8 cellular contexts compared by ENCODE assay signal in the genomic region with DNA sequence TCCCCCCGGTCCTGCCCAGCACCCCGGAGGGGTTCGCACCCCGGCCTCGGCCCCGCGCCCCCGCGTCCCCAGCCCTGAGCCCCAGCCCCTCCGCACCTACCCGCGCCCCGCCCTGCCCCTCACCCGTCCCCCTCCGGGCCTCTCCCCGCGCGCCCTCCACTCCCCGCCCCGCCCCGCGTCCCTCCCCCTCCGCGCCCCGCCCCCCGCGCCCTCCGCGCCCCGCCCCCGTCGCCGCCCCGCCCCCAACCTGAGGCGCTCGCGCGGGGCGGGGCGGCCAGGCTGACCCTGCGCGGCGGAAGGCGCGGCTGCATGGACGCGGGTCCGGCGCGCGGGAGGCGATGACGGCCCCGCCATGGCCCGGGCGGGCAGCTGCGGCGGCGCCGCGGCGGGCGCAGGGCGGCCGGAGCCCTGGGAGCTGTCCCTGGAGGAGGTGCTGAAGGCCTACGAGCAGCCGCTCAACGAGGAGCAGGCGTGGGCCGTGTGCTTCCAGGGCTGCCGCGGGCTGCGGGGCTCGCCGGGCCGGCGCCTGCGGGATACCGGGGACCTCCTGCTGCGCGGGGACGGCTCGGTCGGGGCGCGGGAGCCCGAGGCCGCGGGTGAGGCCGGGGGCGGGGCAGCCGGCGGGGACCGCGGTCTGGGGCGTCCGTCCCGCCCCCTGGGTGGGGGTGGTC. TPM values are rescaled to one million over a fixed set of nuclear protein-coding genes. Genes with fewer than 3 reads are reported as not detected.
A peak's percentile ranks its signal among the peaks of the same experiment; 100 is the strongest.
DNase-seq lines count a peak whose midpoint lies in the region; ATAC-seq and TF ChIP-seq lines count a peak whose summit lies in the region.

A gene with protein sequence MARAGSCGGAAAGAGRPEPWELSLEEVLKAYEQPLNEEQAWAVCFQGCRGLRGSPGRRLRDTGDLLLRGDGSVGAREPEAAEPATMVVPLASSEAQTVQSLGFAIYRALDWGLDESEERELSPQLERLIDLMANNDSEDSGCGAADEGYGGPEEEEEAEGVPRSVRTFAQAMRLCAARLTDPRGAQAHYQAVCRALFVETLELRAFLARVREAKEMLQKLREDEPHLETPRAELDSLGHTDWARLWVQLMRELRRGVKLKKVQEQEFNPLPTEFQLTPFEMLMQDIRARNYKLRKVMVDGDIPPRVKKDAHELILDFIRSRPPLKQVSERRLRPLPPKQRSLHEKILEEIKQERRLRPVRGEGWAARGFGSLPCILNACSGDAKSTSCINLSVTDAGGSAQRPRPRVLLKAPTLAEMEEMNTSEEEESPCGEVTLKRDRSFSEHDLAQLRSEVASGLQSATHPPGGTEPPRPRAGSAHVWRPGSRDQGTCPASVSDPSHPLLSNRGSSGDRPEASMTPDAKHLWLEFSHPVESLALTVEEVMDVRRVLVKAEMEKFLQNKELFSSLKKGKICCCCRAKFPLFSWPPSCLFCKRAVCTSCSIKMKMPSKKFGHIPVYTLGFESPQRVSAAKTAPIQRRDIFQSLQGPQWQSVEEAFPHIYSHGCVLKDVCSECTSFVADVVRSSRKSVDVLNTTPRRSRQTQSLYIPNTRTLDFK (plus strand): TSS at position 277 of the 671 bp plus-strand sequence. CDS start 76 bp downstream, at position 353.

- H3K27ac ChIP-seq in left ventricle myocardium inferior (replicated peaks) (peak within 1 kb of the TSS; percentile 91), upper lobe of right lung (peak within 1 kb of the TSS; percentile 42)

- H3K4me3 ChIP-seq in left ventricle myocardium inferior (peak within 1 kb of the TSS; percentile 74), upper lobe of right lung (peak within 1 kb of the TSS; percentile 53)

- intact Hi-C loops in left ventricle myocardium inferior (cut with micrococcal nuclease) (no loop called here), posterior vena cava (cut with DNase I) (no loop called here), upper lobe of right lung (cut with DNase I) (no loop called here)

- H3K36me3 ChIP-seq in left ventricle myocardium inferior (no peaks in the 10 kb centered on the region), upper lobe of right lung (no peaks in the 10 kb centered on the region)

- no peaks in the 10 kb centered on the region for H3K36me3 Mint-ChIP-seq in T-cell

- H3K4me3 Mint-ChIP-seq in T-cell = peak within 1 kb of the TSS; percentile 18 to 60 (median 43)

- DNase-seq in DMS53 treated with DMSO at 0.1 percent for 48 hours (lab: John Stamatoyannopoulos, UW; ENCODE audit: unreplicated experiment) = peak; percentile 3
- DNase-seq in HK-2 (ENCODE audit: unreplicated experiment) = peak; percentile 72
- DNase-seq in T-cell = peak; percentile 29 to 78 (median 68)
- DNase-seq in amniotic stem cell (lab: John Stamatoyannopoulos, UW) = peak; percentile 80
- peak; percentile 78 for DNase-seq in left ventricle myocardium inferior
- peak; percentile 91 for DNase-seq in posterior vena cava (ENCODE audit: low spot score)
- peak; percentile 88 for DNase-seq in upper lobe of right lung

- TF ChIP-seq CTCF in left ventricle myocardium inferior (IDR thresholded peaks at IDR 0.05; ENCODE audit: borderline replicate concordance) = no peak
- TF ChIP-seq CTCF in upper lobe of right lung (IDR thresholded peaks at IDR 0.05) = no peak

- no peaks in the 10 kb centered on the region for H3K9me3 ChIP-seq in left ventricle myocardium inferior (replicated peaks)
- no peaks in the 10 kb centered on the region for H3K9me3 ChIP-seq in upper lobe of right lung

- H3K4me1 ChIP-seq in left ventricle myocardium inferior (peaks cover 20% of the 10 kb centered on the region), upper lobe of right lung (peaks cover 17% of the 10 kb centered on the region)

- H3K9me3 Mint-ChIP-seq in T-cell = no peaks in the 10 kb centered on the region

- H3K27me3 ChIP-seq in left ventricle myocardium inferior (ENCODE audit: low read depth) = no peaks in the 10 kb centered on the region
- H3K27me3 ChIP-seq in upper lobe of right lung = no peaks in the 10 kb centered on the region

- ATAC-seq in T-cell (replicated peaks in 1 of 4) (peak; percentile 93 to 97 (median 94)), upper lobe of right lung (peak; percentile 90), GM19023 (IDR thresholded peaks at IDR 0.05; ENCODE audit: unreplicated experiment) (no peak)

- CTCF ChIA-PET in T-cell (lab: Charles Lee) = no interaction called here

- peaks cover 14 to 31% of the 10 kb centered on the region in 2 donors for H3K27me3 Mint-ChIP-seq in T-cell

- peaks cover 0 to 11% (median 4%) of the 10 kb centered on the region in 3 donors for H3K4me1 Mint-ChIP-seq in T-cell

- H3K27ac Mint-ChIP-seq in T-cell = no peak within 1 kb of the TSS

- POLR2A ChIA-PET in T-cell (lab: Charles Lee) = no interaction called here

RNA-seq across cellular contexts. Expression of the gene that starts here (rescaled TPM):
- total RNA-seq in T-cell (1 to 10 TPM in 1 of 5 donors, under 1 TPM in 3, not detected in 1; 0.23 to 1.1 (median 0.56) TPM), left ventricle myocardium inferior (1.2 TPM), posterior vena cava (1 to 10 TPM in 1 of 2 donors, under 1 TPM in 1; 0.33 to 1.0 TPM), upper lobe of right lung (9.5 TPM)

Comparison
In these comparisons a context has a peak if more than half of its experiments do, and no peak if none do; other contexts are left out.
1. DNase-seq: peak in every context shown above with its lines; median percentile 91 in posterior vena cava; 88 in upper lobe of right lung; 80 in amniotic stem cell; 78 in left ventricle myocardium inferior; 72 in HK-2; 68 in T-cell; 3 in DMS53 treated with DMSO at 0.1 percent for 48 hours.